ENCODE assay signal across 21 cellular contexts in the genomic region with DNA sequence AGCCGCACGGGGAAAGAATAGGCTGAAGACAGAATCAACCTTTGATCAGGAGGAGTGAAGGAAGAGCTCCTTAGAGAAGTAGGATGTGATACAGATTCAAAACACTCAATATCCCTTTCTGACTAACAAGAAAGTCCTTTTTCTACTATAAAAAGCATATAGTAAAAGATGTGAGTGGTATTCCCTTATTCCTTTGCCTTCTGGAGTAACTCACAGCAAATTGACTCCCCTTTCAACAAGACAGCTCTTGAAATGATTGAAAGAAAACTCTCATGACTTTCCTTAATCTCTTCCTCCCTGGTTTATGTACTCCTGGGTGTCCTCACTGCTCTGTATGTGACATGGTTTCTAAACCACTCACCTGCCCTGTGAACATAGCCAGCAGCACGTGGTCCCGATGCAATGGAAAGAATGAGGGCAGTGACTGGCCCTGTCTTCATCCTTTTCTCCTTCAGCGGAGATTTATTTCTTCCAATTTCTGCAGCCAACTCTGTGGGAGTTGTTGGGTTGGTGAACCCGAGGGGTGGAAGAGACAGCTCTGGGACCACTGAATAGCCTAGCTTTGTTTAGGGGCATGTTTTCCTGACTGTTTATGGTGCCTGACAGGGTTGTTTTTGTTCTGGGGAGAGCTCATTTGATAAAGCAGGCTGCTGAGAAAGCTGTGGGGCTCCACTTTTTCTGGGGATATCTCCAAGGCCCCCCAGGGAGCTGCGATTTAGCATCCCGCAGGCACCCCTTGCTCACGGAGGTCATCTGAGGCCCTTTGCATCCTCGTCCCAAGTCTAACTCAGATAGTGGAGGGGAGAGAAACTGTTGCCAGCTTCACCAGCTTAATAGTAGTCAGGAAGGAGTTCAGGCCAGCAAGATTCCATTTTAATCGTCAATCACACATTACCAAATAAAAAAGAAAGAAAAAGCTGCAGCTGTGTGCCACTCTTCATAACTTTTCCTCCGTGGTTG. TPM values are rescaled to one million over a fixed set of nuclear protein-coding genes. Genes with fewer than 3 reads are reported as not detected.
DNase-seq lines count a peak whose midpoint lies in the region; ATAC-seq, FAIRE-seq and TF ChIP-seq lines count a peak whose summit lies in the region.
"Had no signal": no experiment of that assay in that cellular context is flagged by ENCODE, and none has a peak within 500 bp of the region (broad histone marks: within the 10 kb centered on the region; RNA-seq: fewer than 3 reads in every experiment).

No MANE protein-coding gene starts in this region.

- peak; percentile 37 for ATAC-seq in mucosa of descending colon
- ATAC-seq in naive thymus-derived CD8-positive, alpha-beta T cell, result no peak
- ATAC-seq: esophagus mucosa, gastroesophageal sphincter, HepG2 had no signal

- peaks cover 9 to 52% (median 28%) of the 10 kb centered on the region in 4 donors for H3K4me1 Mint-ChIP-seq in naive thymus-derived CD8-positive, alpha-beta T cell

- H3K9me3 ChIP-seq in HUES48 (ENCODE audit: control insufficient read depth, insufficient read depth, low read length) (no peaks in the 10 kb centered on the region), mucosa of descending colon (no peaks in the 10 kb centered on the region), skeletal muscle tissue (ENCODE audit: control insufficient read depth in 3 of 3, low read length in 3 of 3) (no peaks in the 10 kb centered on the region), sigmoid colon (no peaks in the 10 kb centered on the region)
- H3K9me3 ChIP-seq: adrenal gland, gastroesophageal sphincter had no signal

- H3K9me3 Mint-ChIP-seq in naive thymus-derived CD8-positive, alpha-beta T cell, result no peaks in the 10 kb centered on the region
- H3K9me3 Mint-ChIP-seq: activated B cell treated with CpG ODN at 0.5 μM for 24 hours; activated CD4-positive, alpha-beta memory T cell treated with anti-CD3 and anti-CD28 coated beads for 36 hours; CD4-positive, alpha-beta T cell had no signal

- DNase-seq in dorsolateral prefrontal cortex, result no peak
- DNase-seq in mucosa of descending colon, result no peak
- DNase-seq in A172 (ENCODE audit: low spot score), result no peak
- DNase-seq in naive thymus-derived CD8-positive, alpha-beta T cell, result no peak
- DNase-seq in sigmoid colon, result no peak
- no peak for DNase-seq in GM19239 (ENCODE audit: insufficient read length, low spot score)
- DNase-seq: activated B cell treated with CpG ODN at 0.5 μM for 24 hours; activated CD4-positive, alpha-beta memory T cell treated with anti-CD3 and anti-CD28 coated beads for 36 hours; adrenal gland; CD4-positive, alpha-beta T cell; HCEC 1CT; kidney glomerular epithelial cell; NCI-H1092 treated with DMSO at 0.1 percent for 48 hours; NCI-H2081 treated with DMSO at 0.1 percent for 48 hours; NCI-H510A; retina had no signal

- H3K27ac ChIP-seq in HUES48 (ENCODE audit: low read depth, low read length) (peak overlapping the region; percentile 76), dorsolateral prefrontal cortex (peak overlapping the region in 40 of 59 donors; percentile 2 to 76 (median 44)), skeletal muscle tissue (ENCODE audit: low read depth, low read length) (peak overlapping the region; percentile 87), sigmoid colon (peak overlapping the region in 2 of 4 donors; percentile 11 to 14)
- H3K27ac ChIP-seq: adrenal gland, gastroesophageal sphincter had no signal

- no peaks in the 10 kb centered on the region for H3K27me3 Mint-ChIP-seq in naive thymus-derived CD8-positive, alpha-beta T cell
- H3K27me3 Mint-ChIP-seq: activated B cell treated with CpG ODN at 0.5 μM for 24 hours; activated CD4-positive, alpha-beta memory T cell treated with anti-CD3 and anti-CD28 coated beads for 36 hours; CD4-positive, alpha-beta T cell had no signal

- 84% methylated on average over 12 of the region's 12 CpGs for WGBS in sigmoid colon, 2 donors

- peak overlapping the region in 1 of 10 donors; percentile 6 for H3K4me3 Mint-ChIP-seq in naive thymus-derived CD8-positive, alpha-beta T cell
- H3K4me3 Mint-ChIP-seq: activated B cell treated with CpG ODN at 0.5 μM for 24 hours; activated CD4-positive, alpha-beta memory T cell treated with anti-CD3 and anti-CD28 coated beads for 36 hours; CD4-positive, alpha-beta T cell had no signal

- no peak for TF ChIP-seq EP300 in sigmoid colon (IDR thresholded peaks at IDR 0.05)

- H3K4me3 ChIP-seq in HUES48 (ENCODE audit: low read depth, low read length), result no peak overlapping the region
- H3K4me3 ChIP-seq in dorsolateral prefrontal cortex, result peak overlapping the region in 50 of 59 donors; percentile 0 to 59 (median 34)
- H3K4me3 ChIP-seq in mucosa of descending colon, result no peak overlapping the region
- H3K4me3 ChIP-seq in skeletal muscle tissue (ENCODE audit: low read length in 3 of 3), result peak overlapping the region; percentile 2 to 55 (median 39)
- H3K4me3 ChIP-seq in sigmoid colon, result no peak overlapping the region
- H3K4me3 ChIP-seq: adrenal gland, gastroesophageal sphincter had no signal

- H3K36me3 ChIP-seq in HUES48 (ENCODE audit: control insufficient read depth, insufficient read depth, low read length) (no peaks in the 10 kb centered on the region), mucosa of descending colon (ENCODE audit: low read depth) (no peaks in the 10 kb centered on the region), skeletal muscle tissue (ENCODE audit: control insufficient read depth in 3 of 3, insufficient read depth in 3 of 3, low read length in 3 of 3) (no peaks in the 10 kb centered on the region), sigmoid colon (no peaks in the 10 kb centered on the region)
- H3K36me3 ChIP-seq: adrenal gland, gastroesophageal sphincter had no signal

- peaks cover 24% of the 10 kb centered on the region for H3K4me1 ChIP-seq in HUES48 (ENCODE audit: control insufficient read depth, insufficient read depth, low read length)
- H3K4me1 ChIP-seq in mucosa of descending colon (ENCODE audit: low read depth), result no peaks in the 10 kb centered on the region
- H3K4me1 ChIP-seq in skeletal muscle tissue (ENCODE audit: control insufficient read depth in 3 of 3, insufficient read depth in 3 of 3, low read length in 3 of 3), result peaks cover 8 to 34% (median 25%) of the 10 kb centered on the region in 3 donors
- H3K4me1 ChIP-seq in sigmoid colon, result peaks cover 0 to 10% (median 3%) of the 10 kb centered on the region in 4 donors
- H3K4me1 ChIP-seq: adrenal gland had no signal

- POLR2A ChIA-PET in naive thymus-derived CD8-positive, alpha-beta T cell (lab: Charles Lee), result no interaction called here

- FAIRE-seq in GM19239 (lab: Jason Lieb, UNC), result no peak
- FAIRE-seq: HepG2 had no signal

- H3K9ac ChIP-seq in HUES48 (ENCODE audit: low read depth, low read length) (no peak overlapping the region), skeletal muscle tissue (ENCODE audit: low read depth in 1 of 3, low read length in 3 of 3) (peak overlapping the region; percentile 36 to 80 (median 47))

- no peak for TF ChIP-seq POLR2A in sigmoid colon (IDR thresholded peaks at IDR 0.05)

- intact Hi-C loops in dorsolateral prefrontal cortex (cut with DNase I), result no loop called here
- intact Hi-C loops in mucosa of descending colon (cut with DNase I, micrococcal nuclease), result no loop called here
- intact Hi-C loops in sigmoid colon (cut with DNase I), result no loop called here

- H3K36me3 Mint-ChIP-seq in naive thymus-derived CD8-positive, alpha-beta T cell, result peaks cover 0 to 18% (median 5%) of the 10 kb centered on the region in 3 donors
- H3K36me3 Mint-ChIP-seq: activated CD4-positive, alpha-beta memory T cell treated with anti-CD3 and anti-CD28 coated beads for 36 hours had no signal

- peak overlapping the region in 5 of 10 donors; percentile 15 to 67 (median 52) for H3K27ac Mint-ChIP-seq in naive thymus-derived CD8-positive, alpha-beta T cell
- H3K27ac Mint-ChIP-seq: activated B cell treated with CpG ODN at 0.5 μM for 24 hours; activated CD4-positive, alpha-beta memory T cell treated with anti-CD3 and anti-CD28 coated beads for 36 hours; CD4-positive, alpha-beta T cell had no signal

- H3K27me3 ChIP-seq in HUES48 (ENCODE audit: control insufficient read depth, insufficient read depth, low read length) (no peaks in the 10 kb centered on the region), dorsolateral prefrontal cortex (no peaks in the 10 kb centered on the region), skeletal muscle tissue (ENCODE audit: control insufficient read depth in 3 of 3, insufficient read depth in 3 of 3, low read length in 3 of 3) (no peaks in the 10 kb centered on the region), sigmoid colon (no peaks in the 10 kb centered on the region)
- H3K27me3 ChIP-seq: adrenal gland, gastroesophageal sphincter had no signal

- TF ChIP-seq CTCF in dorsolateral prefrontal cortex (IDR thresholded peaks at IDR 0.05 in 54 of 56, conservative IDR thresholded peaks at IDR 0.05 in 2 of 56; ENCODE audit: low read depth in 1 of 56, partially characterized antibody in 56 of 56), result no peak
- TF ChIP-seq CTCF in mucosa of descending colon (IDR thresholded peaks at IDR 0.05), result no peak
- no peak for TF ChIP-seq CTCF in sigmoid colon (IDR thresholded peaks at IDR 0.05)

RNA-seq across cellular contexts. Expression of a gene that starts 46.7 kb away (rescaled TPM):
- total RNA-seq in dorsolateral prefrontal cortex, result 10 to 100 TPM in 119 of 120 experiments, 1 to 10 TPM in 1; 9.1 to 26.7 (median 17.7) TPM
- total RNA-seq in mucosa of descending colon, result 100 to 1,000 TPM in 2 of 3 donors, 10 to 100 TPM in 1; 62.9 to 146 (median 117) TPM
- 13.6 TPM for total RNA-seq in skeletal muscle tissue
- total RNA-seq in A172 (2014; rRNA removed; shearing (Covaris generic)), result 0.31 and 1.1 TPM in 2 replicates
- 10 to 100 TPM; 12.9 to 15.9 TPM for total RNA-seq in naive thymus-derived CD8-positive, alpha-beta T cell
- 10 to 100 TPM; 15.2 to 18.9 (median 17.3) TPM for polyA plus RNA-seq in naive thymus-derived CD8-positive, alpha-beta T cell
- 1 to 10 TPM; 1.6 to 9.7 (median 3.2) TPM for total RNA-seq in sigmoid colon
- 10 to 100 TPM; 22.7 to 51.4 (median 40.8) TPM for polyA plus RNA-seq in sigmoid colon

Comparison
In these comparisons a context has a peak if more than half of its experiments do, and no peak if none do; other contexts are left out.
1. H3K4me3 ChIP-seq: peak in dorsolateral prefrontal cortex (50 of 59) and skeletal muscle tissue (3 of 3); none in HUES48 (single experiment), mucosa of descending colon (single experiment) and sigmoid colon (0 of 4).